ENCODE assay signal across 26 cellular contexts in genomic region chr2:60053791-60054190, GRCh38.
DNase-seq lines count a peak whose midpoint lies in the region; ATAC-seq and TF ChIP-seq lines count a peak whose summit lies in the region.
"Had no signal": no experiment of that assay in that cellular context is flagged by ENCODE, and none has a peak within 500 bp of the region (broad histone marks: within the 10 kb centered on the region; RNA-seq: fewer than 3 reads in every experiment).

No MANE protein-coding gene starts in this region.

- H3K36me3 Mint-ChIP-seq in MCF 10A (ENCODE audit: insufficient read depth, unreplicated experiment): no peaks in the 10 kb centered on the region
- H3K36me3 Mint-ChIP-seq in WTC11: no peaks in the 10 kb centered on the region
- H3K36me3 Mint-ChIP-seq: CD4-positive, alpha-beta memory T cell; naive thymus-derived CD8-positive, alpha-beta T cell had no signal

- intact Hi-C loops in MCF 10A (cut with micrococcal nuclease) (no loop called here), breast epithelium (cut with DNase I; ENCODE audit: low total_unique reads) (loop anchor here (2.0 kb wide), 1 partner anchor 77 kb away; no protein-coding TSS in a partner anchor)

- H3K27ac ChIP-seq in breast epithelium (no peak overlapping the region), foreskin keratinocyte (no peak overlapping the region), suprapubic skin (peak overlapping the region; percentile 59)
- H3K27ac ChIP-seq: tibial nerve had no signal

- TF ChIP-seq POLR2A in breast epithelium (IDR thresholded peaks at IDR 0.05): no peak
- no peak for TF ChIP-seq POLR2A in suprapubic skin (IDR thresholded peaks at IDR 0.05)

- H3K4me1 ChIP-seq in breast epithelium: no peaks in the 10 kb centered on the region
- H3K4me1 ChIP-seq in foreskin keratinocyte: peaks cover 7% of the 10 kb centered on the region
- peaks cover 13% of the 10 kb centered on the region for H3K4me1 ChIP-seq in suprapubic skin
- H3K4me1 ChIP-seq: tibial nerve had no signal

- WGBS in suprapubic skin: 43% methylated on average over 4 of the region's 4 CpGs

- H3K27me3 ChIP-seq in breast epithelium (no peaks in the 10 kb centered on the region), foreskin keratinocyte (peaks cover 6% of the 10 kb centered on the region), suprapubic skin (no peaks in the 10 kb centered on the region)
- H3K27me3 ChIP-seq: tibial nerve had no signal

- TF ChIP-seq EP300 in suprapubic skin (IDR thresholded peaks at IDR 0.05): no peak

- DNase-seq in MCF 10A (ENCODE audit: unreplicated experiment) (peak; percentile 75), breast epithelium (ENCODE audit: low spot score in 2 of 2) (no peak), WTC11 (ENCODE audit: low spot score) (no peak), foreskin keratinocyte (peak; percentile 25 to 72), suprapubic skin (ENCODE audit: low spot score in 2 of 2) (no peak), activated T-cell treated with anti-CD3 and anti-CD28 coated beads for 4 hours (no peak)
- DNase-seq in activated T-cell treated with anti-CD3 and anti-CD28 coated beads, Interleukin-2, amount 50 U/mL, for 1 hour: no peak
- DNase-seq: activated CD4-positive, alpha-beta T cell treated with anti-CD3 and anti-CD28 coated beads for 36 hours; activated CD8-positive, alpha-beta memory T cell treated with anti-CD3 and anti-CD28 coated beads for 24 hours; activated gamma-delta T cell treated with Interleukin-2 at 50 U/mL for 16 hours; activated T-cell treated with anti-CD3 and anti-CD28 coated beads, Interleukin-2, amount 50 U/mL, for 24 hours; CD4-positive, alpha-beta memory T cell; foreskin fibroblast; H9; IMR-90; naive thymus-derived CD8-positive, alpha-beta T cell; NCI-H1105 treated with DMSO at 0.1 percent for 48 hours; NCI-H2029; NCI-H345; NCI-H748 treated with DMSO at 0.1 percent for 48 hours; nucleus accumbens; SK-N-SH; stimulated activated naive CD8-positive, alpha-beta T cell treated with anti-CD3 and anti-CD28 coated beads, Interleukin-15, amount 100 ng/mL, for 72 hours; T-helper 2 cell had no signal

- H3K4me1 Mint-ChIP-seq in MCF 10A (ENCODE audit: insufficient read depth, unreplicated experiment) (no peaks in the 10 kb centered on the region), WTC11 (peaks cover 33% of the 10 kb centered on the region)
- H3K4me1 Mint-ChIP-seq: activated CD4-positive, alpha-beta T cell treated with anti-CD3 and anti-CD28 coated beads for 36 hours; CD4-positive, alpha-beta memory T cell; stimulated activated naive CD8-positive, alpha-beta T cell treated with anti-CD3 and anti-CD28 coated beads, Interleukin-15, amount 100 ng/mL, for 72 hours had no signal

- H3K4me3 Mint-ChIP-seq in MCF 10A (ENCODE audit: unreplicated experiment): no peak overlapping the region
- H3K4me3 Mint-ChIP-seq in WTC11: no peak overlapping the region
- H3K4me3 Mint-ChIP-seq: activated CD4-positive, alpha-beta T cell treated with anti-CD3 and anti-CD28 coated beads for 36 hours; activated T-cell treated with anti-CD3 and anti-CD28 coated beads, Interleukin-2, amount 50 U/mL, for 24 hours; CD4-positive, alpha-beta memory T cell; H9; naive thymus-derived CD8-positive, alpha-beta T cell; stimulated activated naive CD8-positive, alpha-beta T cell treated with anti-CD3 and anti-CD28 coated beads, Interleukin-15, amount 100 ng/mL, for 72 hours had no signal

- no peaks in the 10 kb centered on the region for H3K36me3 ChIP-seq in breast epithelium
- no peaks in the 10 kb centered on the region for H3K36me3 ChIP-seq in suprapubic skin
- H3K36me3 ChIP-seq: tibial nerve had no signal

- H3K9me3 Mint-ChIP-seq in MCF 10A (ENCODE audit: unreplicated experiment) (no peaks in the 10 kb centered on the region), WTC11 (no peaks in the 10 kb centered on the region)
- H3K9me3 Mint-ChIP-seq: activated T-cell treated with anti-CD3 and anti-CD28 coated beads, Interleukin-2, amount 50 U/mL, for 24 hours; H9; naive thymus-derived CD8-positive, alpha-beta T cell; stimulated activated naive CD8-positive, alpha-beta T cell treated with anti-CD3 and anti-CD28 coated beads, Interleukin-15, amount 100 ng/mL, for 72 hours had no signal

- POLR2A ChIA-PET in MCF 10A (lab: Yijun Ruan, JAX) (interaction anchor here (1.9 kb wide), 1 partner anchor 447 kb away, joined by 5 read pairs; no protein-coding TSS in a partner anchor), WTC11 (lab: Charles Lee) (no interaction called here)

- no TSS peak for BruUV-seq in MCF 10A (replicated peaks; lab: Mats Ljungman, UMichigan)

- H3K27ac Mint-ChIP-seq in MCF 10A (ENCODE audit: low read depth, unreplicated experiment): no peak overlapping the region
- no peak overlapping the region for H3K27ac Mint-ChIP-seq in WTC11
- H3K27ac Mint-ChIP-seq: activated CD4-positive, alpha-beta T cell treated with anti-CD3 and anti-CD28 coated beads for 36 hours; activated T-cell treated with anti-CD3 and anti-CD28 coated beads, Interleukin-2, amount 50 U/mL, for 24 hours; CD4-positive, alpha-beta memory T cell; naive thymus-derived CD8-positive, alpha-beta T cell had no signal

- ATAC-seq in WTC11 (peak; percentile 64), foreskin keratinocyte (peak; percentile 93), HG02870 (IDR thresholded peaks at IDR 0.05; ENCODE audit: unreplicated experiment) (no peak)
- ATAC-seq: activated CD4-positive, alpha-beta T cell treated with anti-CD3 and anti-CD28 coated beads for 36 hours; naive thymus-derived CD8-positive, alpha-beta T cell; stimulated activated naive CD8-positive, alpha-beta T cell treated with anti-CD3 and anti-CD28 coated beads, Interleukin-15, amount 100 ng/mL, for 72 hours had no signal

- no peak for TF ChIP-seq CTCF in MCF 10A (IDR thresholded peaks at IDR 0.05; ENCODE audit: unreplicated experiment)
- TF ChIP-seq CTCF in breast epithelium (IDR thresholded peaks at IDR 0.05): no peak
- no peak for TF ChIP-seq CTCF in WTC11 (IDR thresholded peaks at IDR 0.05)
- TF ChIP-seq CTCF in foreskin keratinocyte (conservative IDR thresholded peaks at IDR 0.05): no peak
- TF ChIP-seq CTCF in suprapubic skin (IDR thresholded peaks at IDR 0.05): no peak

- H3K9me3 ChIP-seq in breast epithelium (no peaks in the 10 kb centered on the region), suprapubic skin (no peaks in the 10 kb centered on the region)
- H3K9me3 ChIP-seq: SK-N-SH, tibial nerve had no signal

- CTCF ChIA-PET in MCF 10A (lab: Yijun Ruan, JAX) (interaction anchor here (0.7 to 0.8 kb wide), 2 partner anchors 27 to 557 kb away, joined by 3 read pairs; no protein-coding TSS in a partner anchor), WTC11 (lab: Charles Lee) (no interaction called here)

- H3K27me3 Mint-ChIP-seq in MCF 10A (ENCODE audit: insufficient read depth, unreplicated experiment) (no peaks in the 10 kb centered on the region), WTC11 (ENCODE audit: low read depth) (peaks cover 13% of the 10 kb centered on the region)
- H3K27me3 Mint-ChIP-seq: activated CD4-positive, alpha-beta T cell treated with anti-CD3 and anti-CD28 coated beads for 36 hours; activated T-cell treated with anti-CD3 and anti-CD28 coated beads, Interleukin-2, amount 50 U/mL, for 24 hours; CD4-positive, alpha-beta memory T cell; stimulated activated naive CD8-positive, alpha-beta T cell treated with anti-CD3 and anti-CD28 coated beads, Interleukin-15, amount 100 ng/mL, for 72 hours had no signal

- H3K4me3 ChIP-seq in breast epithelium (no peak overlapping the region), suprapubic skin (no peak overlapping the region)
- H3K4me3 ChIP-seq: tibial nerve had no signal

TF ChIP-seq in WTC11, 78 proteins besides CTCF, POLR2A, EP300 and RAD21:
- TF ChIP-seq ZNF416 (CRISPR knock-in tag; IDR thresholded peaks at IDR 0.05) (no peak), HMGA2 (CRISPR knock-in tag; IDR thresholded peaks at IDR 0.05) (no peak), ARID4B (CRISPR knock-in tag; IDR thresholded peaks at IDR 0.05; ENCODE audit: borderline replicate concordance) (no peak), SOX15 (CRISPR knock-in tag; IDR thresholded peaks at IDR 0.05) (no peak), ZNF396 (CRISPR knock-in tag; IDR thresholded peaks at IDR 0.05; ENCODE audit: borderline replicate concordance) (no peak), TEAD4 (CRISPR knock-in tag; IDR thresholded peaks at IDR 0.05) (no peak), ZNF423 (CRISPR knock-in tag; IDR thresholded peaks at IDR 0.05) (no peak)

Comparison
In these comparisons a context has a peak if more than half of its experiments do, and no peak if none do; other contexts are left out.
1. DNase-seq: peak in MCF 10A (single experiment) and foreskin keratinocyte (2 of 2); none in breast epithelium (0 of 2), WTC11 (single experiment), suprapubic skin (0 of 2), activated T-cell treated with anti-CD3 and anti-CD28 coated beads for 4 hours (single experiment) and activated T-cell treated with anti-CD3 and anti-CD28 coated beads, Interleukin-2, amount 50 U/mL, for 1 hour (single experiment).